ENCODE assay signal across 15 cellular contexts in genomic region chr1:236030572-236030971, GRCh38. TPM values are rescaled to one million over a fixed set of nuclear protein-coding genes. Genes with fewer than 3 reads are reported as not detected.
DNase-seq lines count a peak whose midpoint lies in the region; TF ChIP-seq lines count a peak whose summit lies in the region.
"Had no signal": no experiment of that assay in that cellular context is flagged by ENCODE, and none has a peak within 500 bp of the region (broad histone marks: within the 10 kb centered on the region; RNA-seq: fewer than 3 reads in every experiment).

No MANE protein-coding gene starts in this region.

- 74% methylated on average over 3 of the region's 3 CpGs for whole genome bisulfite sequencing in mesenchymal stem cell

- H3K4me3 ChIP-seq in AG04450 (ENCODE audit: low read depth, low read length), result no peak overlapping the region
- H3K4me3 ChIP-seq in LNCaP clone FGC (ENCODE audit: low read depth, low read length), result no peak overlapping the region
- H3K4me3 ChIP-seq in SK-N-MC, result peak overlapping the region; percentile 28; the same call in 1 of the 2 replicates
- no peak overlapping the region for H3K4me3 ChIP-seq in mesenchymal stem cell (ENCODE audit: insufficient read depth in 1 of 2, low read depth in 1 of 2, low read length in 2 of 2)
- H3K4me3 ChIP-seq in MM.1S (ENCODE audit: low read length), result no peak overlapping the region
- H3K4me3 ChIP-seq: GM23338 had no signal

- H3K27ac ChIP-seq in AG04450 (ENCODE audit: low read depth, low read length) (no peak overlapping the region), SK-N-MC (peak overlapping the region; percentile 15; the same call in 1 of the 2 replicates), mesenchymal stem cell (ENCODE audit: low read length, poor library complexity, severe bottlenecking) (no peak overlapping the region), MM.1S (ENCODE audit: low read length) (no peak overlapping the region)

- H3K9ac ChIP-seq in SK-N-MC (ENCODE audit: insufficient read length), result no peak overlapping the region
- H3K9ac ChIP-seq in mesenchymal stem cell (ENCODE audit: low read length), result no peak overlapping the region
- no peak overlapping the region for H3K9ac ChIP-seq in MM.1S (ENCODE audit: low read length)

- DNase-seq in AG04450 (ENCODE audit: low read depth, low spot score) (peak; percentile 63), LNCaP clone FGC (ENCODE audit: low read depth) (peak; percentile 52), SK-N-MC (ENCODE audit: low read depth, low spot score) (peak; percentile 57), mesenchymal stem cell (peak; percentile 35), superior temporal gyrus (ENCODE audit: extremely low spot score) (no peak), MM.1S (no peak), hepatic stellate cell (ENCODE audit: low spot score) (no peak), NCI-H1048 (lab: John Stamatoyannopoulos, UW) (no peak)
- DNase-seq: 8988T; C1 segment of cervical spinal cord; CD4-positive, alpha-beta memory T cell; DND-41; GDM1; H7 had no signal

- peaks cover 2% of the 10 kb centered on the region for H3K4me1 ChIP-seq in mesenchymal stem cell (ENCODE audit: control insufficient read depth, insufficient read depth, low read depth, low read length)
- H3K4me1 ChIP-seq in MM.1S (ENCODE audit: low read length), result no peaks in the 10 kb centered on the region

- no peaks in the 10 kb centered on the region for H3F3A ChIP-seq in MM.1S (ENCODE audit: insufficient read depth, low read length)

- no peaks in the 10 kb centered on the region for H4K20me1 ChIP-seq in MM.1S (ENCODE audit: insufficient read depth, low read length)

- H3K4ac ChIP-seq in mesenchymal stem cell (ENCODE audit: low read depth in 1 of 2, low read length in 2 of 2), result no peak overlapping the region

- no peaks in the 10 kb centered on the region for H3K27me3 ChIP-seq in AG04450 (ENCODE audit: control insufficient read depth, insufficient read depth, low read length)
- H3K27me3 ChIP-seq in mesenchymal stem cell (ENCODE audit: control insufficient read depth in 1 of 2, insufficient read depth in 1 of 2, low read length in 2 of 2), result no peaks in the 10 kb centered on the region
- H3K27me3 ChIP-seq in MM.1S (replicated peaks; ENCODE audit: insufficient read depth, low read length), result no peaks in the 10 kb centered on the region

- H3K36me3 ChIP-seq in SK-N-MC (ENCODE audit: insufficient read depth, low read length) (no peaks in the 10 kb centered on the region), mesenchymal stem cell (ENCODE audit: control insufficient read depth in 1 of 2, insufficient read depth in 2 of 2, low read depth in 1 of 2, low read length in 2 of 2) (peaks cover 12 to 78% of the 10 kb centered on the region in 2 experiments), MM.1S (replicated peaks; ENCODE audit: insufficient read depth, low read length) (no peaks in the 10 kb centered on the region)

- H2BK12ac ChIP-seq in mesenchymal stem cell (ENCODE audit: low read length in 2 of 2), result no peak overlapping the region

- H2BK120ac ChIP-seq in mesenchymal stem cell (ENCODE audit: low read depth, low read length), result no peak overlapping the region

- H3K9me3 ChIP-seq in AG04450 (ENCODE audit: control insufficient read depth, insufficient read depth, low read length), result no peaks in the 10 kb centered on the region; the same call in 1 of the 2 replicates
- H3K9me3 ChIP-seq in SK-N-MC (ENCODE audit: low read depth, low read length), result no peaks in the 10 kb centered on the region
- no peaks in the 10 kb centered on the region for H3K9me3 ChIP-seq in mesenchymal stem cell (ENCODE audit: control insufficient read depth, low read length)
- H3K9me3 ChIP-seq in MM.1S (replicated peaks; ENCODE audit: insufficient read depth, low read length), result no peaks in the 10 kb centered on the region

- H2AFZ ChIP-seq in mesenchymal stem cell (ENCODE audit: low read depth, low read length) (no peak overlapping the region), MM.1S (ENCODE audit: low read length) (no peak overlapping the region)
- H2AFZ ChIP-seq: GM23338 had no signal

- no peak overlapping the region for H2BK15ac ChIP-seq in mesenchymal stem cell (ENCODE audit: low read depth, poor library complexity, severe bottlenecking)

- H2AK5ac ChIP-seq in mesenchymal stem cell (ENCODE audit: low read length, severe bottlenecking), result no peak overlapping the region

- H3K4me2 ChIP-seq in mesenchymal stem cell (ENCODE audit: low read length, poor library complexity, severe bottlenecking) (no peak overlapping the region), MM.1S (ENCODE audit: low read depth, low read length) (no peak overlapping the region)
- H3K4me2 ChIP-seq: GM23338 had no signal

- H4K91ac ChIP-seq in mesenchymal stem cell (ENCODE audit: low read length), result no peak overlapping the region

- no peak overlapping the region for H3K23ac ChIP-seq in mesenchymal stem cell (ENCODE audit: low read length in 2 of 2)

- no peaks in the 10 kb centered on the region for H3K79me2 ChIP-seq in MM.1S (ENCODE audit: low read length)

- no peak overlapping the region for H4K8ac ChIP-seq in mesenchymal stem cell (ENCODE audit: low read length)

- H2BK5ac ChIP-seq in mesenchymal stem cell (ENCODE audit: low read depth, low read length, poor library complexity, severe bottlenecking), result no peak overlapping the region

- no peaks in the 10 kb centered on the region for H3K79me1 ChIP-seq in mesenchymal stem cell (replicated peaks; ENCODE audit: low read length, poor library complexity, severe bottlenecking)

- no peaks in the 10 kb centered on the region for H3K9me2 ChIP-seq in MM.1S (replicated peaks; ENCODE audit: insufficient read depth, low read length)

- no peak overlapping the region for H3K14ac ChIP-seq in mesenchymal stem cell (ENCODE audit: low read length in 2 of 2)

- no peak overlapping the region for H3K18ac ChIP-seq in mesenchymal stem cell (ENCODE audit: low read depth in 1 of 2, low read length in 2 of 2)

- CTCF ChIA-PET in AG04450 (lab: Charles Lee), result interaction anchor here (1.7 kb wide), 1 partner anchor 59 kb away, joined by 10 read pairs; no protein-coding TSS in a partner anchor

- POLR2A ChIA-PET in AG04450 (lab: Yijun Ruan, JAX), result interaction anchor here (0.7 to 1.3 kb wide), 5 partner anchors 9 to 487 kb away, joined by 3 to 13 read pairs (median 4); no protein-coding TSS in a partner anchor

- no peak for TF ChIP-seq CTCF in AG04450 (IDR thresholded peaks at IDR 0.05; ENCODE audit: low read depth, low read length)
- no peak for TF ChIP-seq CTCF in LNCaP clone FGC (IDR thresholded peaks at IDR 0.05; ENCODE audit: control insufficient read depth, extremely low read depth, insufficient read depth)
- no peak for TF ChIP-seq CTCF in MM.1S (IDR thresholded peaks at IDR 0.05; ENCODE audit: low read length)

RNA-seq across cellular contexts. Expression of gene NID1, which starts 34.3 kb away (rescaled TPM):
- polyA plus RNA-seq in AG04450 (2011; rRNA removed), result 129 and 137 TPM in 2 replicates
- 85.9 and 99.1 TPM in 2 replicates for polyA minus RNA-seq in AG04450 (2011; rRNA and poly(A)+ RNA removed)
- 276 TPM for polyA plus RNA-seq in mesenchymal stem cell (2013, experiment 1 of 2)
- polyA plus RNA-seq in mesenchymal stem cell (2013, experiment 2 of 2), result 262 TPM
- polyA plus RNA-seq: CD4-positive, alpha-beta memory T cell had no signal

Comparison
In these comparisons a context has a peak if more than half of its experiments do, and no peak if none do; other contexts are left out.
1. DNase-seq: peak in AG04450 (single experiment), LNCaP clone FGC (single experiment), SK-N-MC (single experiment) and mesenchymal stem cell (single experiment); none in superior temporal gyrus (single experiment), MM.1S (single experiment), hepatic stellate cell (single experiment) and NCI-H1048 (single experiment).